14 cellular contexts compared by ENCODE assay signal in genomic region chr6:180295-180694, GRCh38.
DNase-seq lines count a peak whose midpoint lies in the region; TF ChIP-seq lines count a peak whose summit lies in the region.
"Had no signal": no experiment of that assay in that cellular context is flagged by ENCODE, and none has a peak within 500 bp of the region (broad histone marks: within the 10 kb centered on the region; RNA-seq: fewer than 3 reads in every experiment).

No MANE protein-coding gene starts in this region.

- no peaks in the 10 kb centered on the region for H3K36me3 Mint-ChIP-seq in activated naive CD4-positive, alpha-beta T cell treated with anti-CD3 and anti-CD28 coated beads for 36 hours (ENCODE audit: low read depth)
- H3K36me3 Mint-ChIP-seq in activated naive CD8-positive, alpha-beta T cell: no peaks in the 10 kb centered on the region
- H3K36me3 Mint-ChIP-seq in stimulated activated naive CD8-positive, alpha-beta T cell treated with anti-CD3 and anti-CD28 coated beads, Interleukin-15, Interleukin-2, amounts not matched to agents 100 ng/mL and 50 ng/mL, for 24 hours (ENCODE audit: low read depth): peaks cover 3% of the 10 kb centered on the region
- H3K36me3 Mint-ChIP-seq: neural progenitor cell had no signal

- no peaks in the 10 kb centered on the region for H3K9me3 Mint-ChIP-seq in activated naive CD4-positive, alpha-beta T cell treated with anti-CD3 and anti-CD28 coated beads for 36 hours
- no peaks in the 10 kb centered on the region for H3K9me3 Mint-ChIP-seq in activated naive CD8-positive, alpha-beta T cell (ENCODE audit: low read depth)
- no peaks in the 10 kb centered on the region for H3K9me3 Mint-ChIP-seq in stimulated activated naive CD8-positive, alpha-beta T cell treated with anti-CD3 and anti-CD28 coated beads, Interleukin-15, Interleukin-2, amounts not matched to agents 100 ng/mL and 50 ng/mL, for 24 hours

- no peak overlapping the region for H3K27ac Mint-ChIP-seq in activated naive CD4-positive, alpha-beta T cell treated with anti-CD3 and anti-CD28 coated beads for 36 hours
- peak overlapping the region; percentile 67 for H3K27ac Mint-ChIP-seq in activated naive CD8-positive, alpha-beta T cell
- peak overlapping the region; percentile 48 for H3K27ac Mint-ChIP-seq in stimulated activated naive CD8-positive, alpha-beta T cell treated with anti-CD3 and anti-CD28 coated beads, Interleukin-15, Interleukin-2, amounts not matched to agents 100 ng/mL and 50 ng/mL, for 24 hours
- H3K27ac Mint-ChIP-seq: endodermal cell, neural progenitor cell had no signal

- H3K4me1 Mint-ChIP-seq in activated naive CD4-positive, alpha-beta T cell treated with anti-CD3 and anti-CD28 coated beads for 36 hours (ENCODE audit: low read depth): peaks cover 26% of the 10 kb centered on the region
- peaks cover 32% of the 10 kb centered on the region for H3K4me1 Mint-ChIP-seq in activated naive CD8-positive, alpha-beta T cell (ENCODE audit: low read depth)
- peaks cover 38% of the 10 kb centered on the region for H3K4me1 Mint-ChIP-seq in stimulated activated naive CD8-positive, alpha-beta T cell treated with anti-CD3 and anti-CD28 coated beads, Interleukin-15, Interleukin-2, amounts not matched to agents 100 ng/mL and 50 ng/mL, for 24 hours (ENCODE audit: low read depth)
- H3K4me1 Mint-ChIP-seq: endodermal cell, neural progenitor cell had no signal

- intact Hi-C loops in activated naive CD4-positive, alpha-beta T cell treated with anti-CD3 and anti-CD28 coated beads for 36 hours (cut with micrococcal nuclease): no loop called here

- CTCF ChIA-PET in activated naive CD4-positive, alpha-beta T cell treated with anti-CD3 and anti-CD28 coated beads for 36 hours (lab: Charles Lee): interaction anchor here (0.8 to 2.1 kb wide), 4 partner anchors 8 to 13 kb away, joined by 3 to 15 read pairs (median 4); no protein-coding TSS in a partner anchor

- DNase-seq in activated naive CD4-positive, alpha-beta T cell treated with anti-CD3 and anti-CD28 coated beads for 36 hours: peak; percentile 48
- no peak for DNase-seq in activated naive CD4-positive, alpha-beta T cell treated with Interleukin-2 at 50 U/mL for 16 hours
- DNase-seq in NB4 (ENCODE audit: low read depth) (peak; percentile 47), SHP77 (lab: John Stamatoyannopoulos, UW) (no peak), iPS-NIHi11 (ENCODE audit: low spot score) (no peak), NCI-H510A treated with DMSO at 0.1 percent for 48 hours (lab: John Stamatoyannopoulos, UW) (no peak)
- DNase-seq: anterior cingulate cortex, Caco-2, endodermal cell, mesendoderm, NCI-H69 had no signal

- H3K4me3 Mint-ChIP-seq in activated naive CD4-positive, alpha-beta T cell treated with anti-CD3 and anti-CD28 coated beads for 36 hours: peak overlapping the region; percentile 48
- peak overlapping the region; percentile 81 for H3K4me3 Mint-ChIP-seq in activated naive CD8-positive, alpha-beta T cell
- H3K4me3 Mint-ChIP-seq in stimulated activated naive CD8-positive, alpha-beta T cell treated with anti-CD3 and anti-CD28 coated beads, Interleukin-15, Interleukin-2, amounts not matched to agents 100 ng/mL and 50 ng/mL, for 24 hours: peak overlapping the region; percentile 52
- H3K4me3 Mint-ChIP-seq: endodermal cell, neural progenitor cell had no signal

- H3K27me3 Mint-ChIP-seq in activated naive CD4-positive, alpha-beta T cell treated with anti-CD3 and anti-CD28 coated beads for 36 hours (ENCODE audit: low read depth): peaks cover 7% of the 10 kb centered on the region
- H3K27me3 Mint-ChIP-seq in activated naive CD8-positive, alpha-beta T cell: no peaks in the 10 kb centered on the region
- H3K27me3 Mint-ChIP-seq in stimulated activated naive CD8-positive, alpha-beta T cell treated with anti-CD3 and anti-CD28 coated beads, Interleukin-15, Interleukin-2, amounts not matched to agents 100 ng/mL and 50 ng/mL, for 24 hours: peaks cover 13% of the 10 kb centered on the region

- no peak overlapping the region for H3K4me3 ChIP-seq in NB4 (ENCODE audit: low read depth, low read length)
- H3K4me3 ChIP-seq: neural progenitor cell had no signal

- TF ChIP-seq POLR2A in NB4 (IDR thresholded peaks at IDR 0.05; ENCODE audit: extremely low read depth, insufficient read length): no peak

- TF ChIP-seq CTCF in NB4 (IDR thresholded peaks at IDR 0.05; ENCODE audit: low read depth, low read length): no peak

Comparison
In these comparisons a context has a peak if more than half of its experiments do, and no peak if none do; other contexts are left out.
1. DNase-seq: peak in activated naive CD4-positive, alpha-beta T cell treated with anti-CD3 and anti-CD28 coated beads for 36 hours (single experiment) and NB4 (single experiment); none in activated naive CD4-positive, alpha-beta T cell treated with Interleukin-2 at 50 U/mL for 16 hours (single experiment), SHP77 (0 of 2), iPS-NIHi11 (single experiment) and NCI-H510A treated with DMSO at 0.1 percent for 48 hours (single experiment).
2. Peak in every context shown above with its lines, with median percentiles within 50 percentile points of each other: H3K4me3 Mint-ChIP-seq.